In the genomic region with DNA sequence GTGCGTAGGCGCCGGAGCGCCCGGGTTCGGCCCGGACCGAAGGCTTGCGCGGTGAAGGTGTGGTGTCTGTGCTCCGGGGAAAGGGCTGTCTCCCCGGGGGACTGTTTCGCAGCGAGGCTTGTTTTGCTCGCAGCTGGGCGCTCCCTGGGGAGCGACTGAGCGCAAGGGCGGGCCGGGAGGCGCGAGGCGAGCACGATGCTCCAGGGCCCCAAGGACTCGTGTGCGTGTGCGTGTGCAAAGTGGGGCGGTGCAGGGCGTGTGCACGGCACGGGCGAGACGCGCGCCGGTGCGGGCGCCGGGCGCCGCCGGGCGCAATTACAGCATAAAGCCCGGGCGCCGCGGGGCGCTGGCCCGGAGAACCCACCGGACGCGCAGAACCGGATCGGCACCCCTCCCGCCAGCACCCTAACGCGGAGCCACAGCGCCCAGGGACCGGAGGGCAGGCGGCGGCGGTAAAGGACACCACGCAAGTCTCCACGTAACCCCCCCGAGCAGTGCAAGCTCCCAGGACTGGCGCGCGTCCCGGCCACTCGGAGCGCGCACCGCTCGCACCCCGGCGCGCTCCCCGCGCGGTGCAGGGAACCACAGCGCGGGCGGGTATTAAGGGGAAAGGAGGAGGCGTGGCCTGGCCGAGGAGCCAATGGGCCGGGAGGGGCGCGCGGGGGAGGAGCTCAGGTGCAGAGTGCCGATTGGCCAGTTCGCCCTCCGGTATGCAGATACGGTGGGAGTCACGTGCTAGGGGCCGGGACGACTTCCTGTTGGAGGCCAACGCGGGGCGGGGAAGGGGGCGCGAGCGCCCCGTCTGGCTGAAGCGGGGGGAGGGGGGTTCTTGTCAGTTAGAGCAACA, we compare ENCODE assay signal across 8 cellular contexts. TPM values are rescaled to one million over a fixed set of nuclear protein-coding genes. Genes with fewer than 3 reads are reported as not detected.
DNase-seq lines count a peak whose midpoint lies in the region; ATAC-seq, FAIRE-seq and TF ChIP-seq lines count a peak whose summit lies in the region.

Gene TNRC6C, plus strand, starts transcription at position 835 of the 847 bp plus-strand sequence. CDS start 45,504 bp downstream, outside the sequence.

- peak within 1 kb of the TSS; percentile 84 to 96 (median 92) for H3K27ac ChIP-seq in esophagus muscularis mucosa (replicated peaks in 1 of 4)
- peak within 1 kb of the TSS; percentile 5 for H3K27ac ChIP-seq in muscle layer of duodenum (ENCODE audit: low read length)

- peak; percentile 53 for FAIRE-seq in RCC 7860 (lab: Jason Lieb, UNC)

- 0% methylated on average over 19 of the region's 104 CpGs for WGBS in esophagus muscularis mucosa

- peaks cover 14% of the 10 kb centered on the region for H3K27me3 Mint-ChIP-seq in activated T-cell treated with anti-CD3 and anti-CD28 coated beads, Interleukin-2, amount 50 U/mL, for 72 hours (ENCODE audit: low read depth)

- no peaks in the 10 kb centered on the region for H3K9me3 Mint-ChIP-seq in activated T-cell treated with anti-CD3 and anti-CD28 coated beads, Interleukin-2, amount 50 U/mL, for 72 hours

- H3K4me1 Mint-ChIP-seq in activated T-cell treated with anti-CD3 and anti-CD28 coated beads, Interleukin-2, amount 50 U/mL, for 72 hours (ENCODE audit: low read depth) = peaks cover 45% of the 10 kb centered on the region

- intact Hi-C loops in esophagus muscularis mucosa (cut with DNase I) = no loop called here

- TF ChIP-seq POLR2A in esophagus muscularis mucosa (IDR thresholded peaks at IDR 0.05; ENCODE audit: low read depth) = peak; percentile 100

- TF ChIP-seq EP300 in esophagus muscularis mucosa (IDR thresholded peaks at IDR 0.05) = no peak

- H3K4me3 ChIP-seq in esophagus muscularis mucosa = peak within 1 kb of the TSS; percentile 68 to 89 (median 84)
- peak within 1 kb of the TSS; percentile 82 to 83 for H3K4me3 ChIP-seq in muscle layer of duodenum (ENCODE audit: low read depth in 1 of 2, low read length in 2 of 2)

- peak; percentile 73 for ATAC-seq in GM21717 (IDR thresholded peaks at IDR 0.05; ENCODE audit: unreplicated experiment)
- ATAC-seq in activated T-cell treated with anti-CD3 and anti-CD28 coated beads, Interleukin-2, amount 50 U/mL, for 72 hours (replicated peaks in 1 of 2) = peak; percentile 90

- H3K9me3 ChIP-seq in esophagus muscularis mucosa = no peaks in the 10 kb centered on the region
- no peaks in the 10 kb centered on the region for H3K9me3 ChIP-seq in muscle layer of duodenum (ENCODE audit: control insufficient read depth in 1 of 2, low read length in 2 of 2)

- peak in 1 of 3 experiments; percentile 7 for TF ChIP-seq CTCF in esophagus muscularis mucosa (IDR thresholded peaks at IDR 0.05)

- peak within 1 kb of the TSS; percentile 95 to 97 for H3K4me3 Mint-ChIP-seq in activated T-cell treated with anti-CD3 and anti-CD28 coated beads, Interleukin-2, amount 50 U/mL, for 72 hours

- H3K36me3 ChIP-seq in esophagus muscularis mucosa = no peaks in the 10 kb centered on the region
- H3K36me3 ChIP-seq in muscle layer of duodenum (ENCODE audit: control insufficient read depth in 1 of 2, insufficient read depth in 2 of 2, low read length in 2 of 2) = no peaks in the 10 kb centered on the region

- DNase-seq in DMS53 treated with DMSO at 0.1 percent for 48 hours (lab: John Stamatoyannopoulos, UW; ENCODE audit: unreplicated experiment) = peak; percentile 96
- DNase-seq in KG1 (lab: John Stamatoyannopoulos, UW) = peak; percentile 97
- DNase-seq in RCC 7860 (ENCODE audit: low spot score) = peak; percentile 94
- peak; percentile 100 for DNase-seq in activated T-cell treated with anti-CD3 and anti-CD28 coated beads, Interleukin-2, amount 50 U/mL, for 72 hours
- DNase-seq in esophagus muscularis mucosa (ENCODE audit: extremely low spot score) = peak; percentile 100
- DNase-seq in stimulated activated CD8-positive, alpha-beta memory T cell treated with anti-CD3 and anti-CD28 coated beads, Interleukin-7, amount 100 ng/mL, for 24 hours (ENCODE audit: low read depth) = peak; percentile 100

- peaks cover 26 to 45% (median 38%) of the 10 kb centered on the region in 4 donors for H3K4me1 ChIP-seq in esophagus muscularis mucosa
- H3K4me1 ChIP-seq in muscle layer of duodenum (ENCODE audit: control insufficient read depth in 1 of 2, insufficient read depth in 2 of 2, low read length in 2 of 2) = peaks cover 0 to 21% of the 10 kb centered on the region in 2 donors

- H3K27me3 ChIP-seq in esophagus muscularis mucosa = no peaks in the 10 kb centered on the region
- peaks cover 5% of the 10 kb centered on the region for H3K27me3 ChIP-seq in muscle layer of duodenum (ENCODE audit: low read depth, low read length)

- peak within 1 kb of the TSS; percentile 95 for H3K27ac Mint-ChIP-seq in activated T-cell treated with anti-CD3 and anti-CD28 coated beads, Interleukin-2, amount 50 U/mL, for 72 hours

- H3K36me3 Mint-ChIP-seq in activated T-cell treated with anti-CD3 and anti-CD28 coated beads, Interleukin-2, amount 50 U/mL, for 72 hours (ENCODE audit: insufficient read depth in 2 of 2) = peaks cover 5 to 6% of the 10 kb centered on the region in 2 donors

RNA-seq across cellular contexts. Expression of gene TNRC6C, which starts in this region (rescaled TPM):
- 10 to 100 TPM; 26.5 to 30.5 TPM for total RNA-seq in activated T-cell treated with anti-CD3 and anti-CD28 coated beads, Interleukin-2, amount 50 U/mL, for 72 hours
- total RNA-seq in esophagus muscularis mucosa = 10 to 100 TPM; 21.4 to 31.6 (median 29.0) TPM

Comparison
In these comparisons a context has a peak if more than half of its experiments do, and no peak if none do; other contexts are left out.
1. Peak in every context shown above with its lines: DNase-seq, ATAC-seq, H3K4me3 ChIP-seq and H3K27ac ChIP-seq.